ENCODE assay signal across 1 cellular context in the genomic region with DNA sequence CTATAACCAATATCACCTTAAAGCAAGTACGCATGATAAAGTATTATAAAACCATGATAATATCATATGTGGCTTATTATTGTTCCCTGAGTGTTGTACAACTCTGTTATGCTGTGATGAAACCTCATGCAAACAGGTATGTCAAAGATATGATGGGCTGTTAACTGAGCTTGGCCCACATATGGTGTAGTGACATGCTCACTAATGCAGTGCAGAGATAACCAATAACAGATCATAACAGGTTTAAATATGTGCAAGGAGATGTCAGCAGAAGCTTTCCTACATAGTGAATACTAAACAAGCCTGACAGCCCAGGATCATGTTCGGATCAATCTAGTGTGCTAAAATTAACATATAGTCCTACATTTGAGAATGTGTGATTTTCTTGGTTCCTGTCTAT.
TF ChIP-seq lines count a peak whose summit lies in the region.

No MANE protein-coding gene starts in this region.

TF ChIP-seq in H1, 55 proteins besides CTCF, POLR2A, EP300 and RAD21:
- TF ChIP-seq YY1 (IDR thresholded peaks at IDR 0.05; ENCODE audit: low read depth, low read length) (no peak), CHD2 (IDR thresholded peaks at IDR 0.05; ENCODE audit: low read length) (no peak), TCF12 (IDR thresholded peaks at IDR 0.05; ENCODE audit: low read depth, low read length) (no peak), EZH2 (IDR thresholded peaks at IDR 0.05; ENCODE audit: low read depth, low read length, severe bottlenecking) (no peak), FOSL1 (IDR thresholded peaks at IDR 0.05; ENCODE audit: insufficient read depth, low read depth, low read length) (no peak), SIRT6 (IDR thresholded peaks at IDR 0.05; ENCODE audit: low read length) (no peak), TAF1 (IDR thresholded peaks at IDR 0.05; ENCODE audit: low read depth, low read length) (no peak), TBP (IDR thresholded peaks at IDR 0.05; ENCODE audit: low read depth, low read length) (no peak), GTF2F1 (IDR thresholded peaks at IDR 0.05; ENCODE audit: borderline replicate concordance, low read depth, low read length) (no peak), HDAC2 (IDR thresholded peaks at IDR 0.05; ENCODE audit: borderline replicate concordance in 1 of 2, low read depth in 2 of 2, low read length in 2 of 2) (no peak), SP4 (IDR thresholded peaks at IDR 0.05; ENCODE audit: low read length) (no peak), CREB1 (IDR thresholded peaks at IDR 0.05) (no peak), KDM4A (IDR thresholded peaks at IDR 0.05; ENCODE audit: low read depth, low read length, severe bottlenecking) (no peak)
